In genomic region chr17:44827863-44828262, GRCh38 we compare ENCODE assay signal across 10 cellular contexts. TPM values are rescaled to one million over a fixed set of nuclear protein-coding genes. Genes with fewer than 3 reads are reported as not detected.
DNase-seq lines count a peak whose midpoint lies in the region; TF ChIP-seq lines count a peak whose summit lies in the region.
"Had no signal": no experiment of that assay in that cellular context is flagged by ENCODE, and none has a peak within 500 bp of the region (broad histone marks: within the 10 kb centered on the region; RNA-seq: fewer than 3 reads in every experiment).

No MANE protein-coding gene starts in this region.

- no peak for TF ChIP-seq POLR2A in esophagus muscularis mucosa (IDR thresholded peaks at IDR 0.05; ENCODE audit: low read depth)

- H4K20me1 ChIP-seq in BLaER1: peaks cover 46% of the 10 kb centered on the region
- peaks cover 2% of the 10 kb centered on the region for H4K20me1 ChIP-seq in osteoblast (ENCODE audit: insufficient read depth, low read length)

- peak overlapping the region; percentile 84 for H3K4me3 ChIP-seq in BLaER1
- H3K4me3 ChIP-seq in MG63: peak overlapping the region; percentile 80
- H3K4me3 ChIP-seq in esophagus muscularis mucosa: peak overlapping the region; percentile 81 to 86 (median 82)
- H3K4me3 ChIP-seq in osteoblast (ENCODE audit: insufficient read depth, low read length): peak overlapping the region; percentile 85
- H3K4me3 ChIP-seq in mesendoderm (ENCODE audit: low read length): no peak overlapping the region

- no peak for TF ChIP-seq CTCF in esophagus muscularis mucosa (IDR thresholded peaks at IDR 0.05)
- no peak for TF ChIP-seq CTCF in osteoblast (IDR thresholded peaks at IDR 0.05; ENCODE audit: extremely low read depth, low read depth, low read length)

- H3K79me1 ChIP-seq in mesendoderm (ENCODE audit: low read length): no peaks in the 10 kb centered on the region

- H3K27me3 ChIP-seq in BLaER1 (peaks cover 52% of the 10 kb centered on the region), MG63 (no peaks in the 10 kb centered on the region), esophagus muscularis mucosa (peaks cover 0 to 51% (median 2%) of the 10 kb centered on the region in 4 donors), osteoblast (ENCODE audit: insufficient read depth, low read length) (no peaks in the 10 kb centered on the region), mesendoderm (ENCODE audit: insufficient read depth, low read length, poor library complexity) (no peaks in the 10 kb centered on the region)

- no peak overlapping the region for H4K5ac ChIP-seq in mesendoderm (ENCODE audit: low read length)

- H3K27ac ChIP-seq in BLaER1 (peak overlapping the region; percentile 93), esophagus muscularis mucosa (replicated peaks in 1 of 4) (peak overlapping the region; percentile 89 to 95 (median 94)), osteoblast (ENCODE audit: low read depth, low read length) (peak overlapping the region; percentile 49), mesendoderm (ENCODE audit: low read depth, low read length) (no peak overlapping the region)

- peaks cover 18% of the 10 kb centered on the region for H3K36me3 ChIP-seq in BLaER1
- peaks cover 16% of the 10 kb centered on the region for H3K36me3 ChIP-seq in MG63
- no peaks in the 10 kb centered on the region for H3K36me3 ChIP-seq in esophagus muscularis mucosa
- H3K36me3 ChIP-seq in osteoblast (ENCODE audit: insufficient read depth, low read length): no peaks in the 10 kb centered on the region
- no peaks in the 10 kb centered on the region for H3K36me3 ChIP-seq in mesendoderm (ENCODE audit: control insufficient read depth, insufficient read depth, low read length)

- H2AFZ ChIP-seq in osteoblast (ENCODE audit: low read length): no peak overlapping the region

- H2BK15ac ChIP-seq in mesendoderm (replicated peaks; ENCODE audit: low read depth): no peak overlapping the region

- H3K9ac ChIP-seq in BLaER1: peak overlapping the region; percentile 90
- no peak overlapping the region for H3K9ac ChIP-seq in mesendoderm (ENCODE audit: low read length)

- no peak overlapping the region for H3K23ac ChIP-seq in mesendoderm (ENCODE audit: low read length)

- TF ChIP-seq EP300 in esophagus muscularis mucosa (IDR thresholded peaks at IDR 0.05): no peak

- no peak overlapping the region for H3K56ac ChIP-seq in mesendoderm (ENCODE audit: low read length)

- H3K9me3 ChIP-seq in BLaER1: no peaks in the 10 kb centered on the region
- no peaks in the 10 kb centered on the region; the same call in 1 of the 2 replicates for H3K9me3 ChIP-seq in MG63
- H3K9me3 ChIP-seq in esophagus muscularis mucosa: no peaks in the 10 kb centered on the region
- no peaks in the 10 kb centered on the region for H3K9me3 ChIP-seq in osteoblast (ENCODE audit: low read depth, low read length)

- no peak overlapping the region for H2AK5ac ChIP-seq in mesendoderm (ENCODE audit: low read length)

- H3K18ac ChIP-seq in mesendoderm (ENCODE audit: low read length): no peak overlapping the region

- H2BK120ac ChIP-seq in mesendoderm (ENCODE audit: low read depth, low read length): no peak overlapping the region

- no peak overlapping the region for H2BK5ac ChIP-seq in mesendoderm (ENCODE audit: low read length)

- peaks cover 51% of the 10 kb centered on the region for H3K4me1 ChIP-seq in BLaER1
- H3K4me1 ChIP-seq in esophagus muscularis mucosa: peaks cover 15 to 55% (median 46%) of the 10 kb centered on the region in 4 donors
- peaks cover 21% of the 10 kb centered on the region for H3K4me1 ChIP-seq in osteoblast (ENCODE audit: insufficient read depth, low read length)
- H3K4me1 ChIP-seq in mesendoderm (ENCODE audit: control insufficient read depth, low read depth, low read length): peaks cover 3% of the 10 kb centered on the region

- H4K8ac ChIP-seq in mesendoderm (ENCODE audit: low read depth, low read length): no peak overlapping the region

- no peak overlapping the region for H3K4ac ChIP-seq in mesendoderm (ENCODE audit: low read depth, low read length)

- intact Hi-C loops in esophagus muscularis mucosa (cut with DNase I): no loop called here

- no peak for DNase-seq in MG63
- no peak for DNase-seq in esophagus muscularis mucosa (ENCODE audit: extremely low spot score)
- no peak for DNase-seq in osteoblast (ENCODE audit: insufficient read length, low spot score, missing footprints)
- no peak for DNase-seq in middle frontal gyrus (ENCODE audit: extremely low spot score, low spot score)
- no peak for DNase-seq in RPMI8226
- DNase-seq in mesendoderm: no peak
- no peak for DNase-seq in NCI-H1930 (lab: John Stamatoyannopoulos, UW)
- DNase-seq: NCI-H226, T-helper 1 cell had no signal

- H3K4me2 ChIP-seq in BLaER1 (peak overlapping the region; percentile 83), osteoblast (ENCODE audit: insufficient read depth, low read length) (peak overlapping the region; percentile 88), mesendoderm (ENCODE audit: low read length) (no peak overlapping the region)

- WGBS in esophagus muscularis mucosa: 30% methylated on average over 1 of the region's 1 CpG
- WGBS in mesendoderm (ENCODE audit: extremely low coverage, insufficient coverage, low lambda C conversion rate): no CpG with 5 or more reads among the region's 1 CpG

- H3K79me2 ChIP-seq in osteoblast (ENCODE audit: insufficient read depth, low read length) (peaks cover 63% of the 10 kb centered on the region), mesendoderm (ENCODE audit: control insufficient read depth, insufficient read depth, low read length) (peaks cover 53% of the 10 kb centered on the region)

RNA-seq across cellular contexts. Expression of gene GJC1, which starts 2.2 kb away (rescaled TPM):
- 15.4 and 60.0 TPM in 2 replicates for total RNA-seq in MG63 (2014; rRNA removed; shearing (Covaris generic); ENCODE audit: low replicate concordance)
- 10 to 100 TPM; 26.5 to 61.9 (median 37.4) TPM for total RNA-seq in esophagus muscularis mucosa
- total RNA-seq in osteoblast: 10.3 and 10.5 TPM in 2 replicates
- polyA plus RNA-seq in mesendoderm (2013, experiment 1 of 2): 35.4 TPM
- polyA plus RNA-seq in mesendoderm (2013, experiment 2 of 2): 36.0 TPM

RNA-seq across cellular contexts. Expression of gene HIGD1B, which starts 19.8 kb away (rescaled TPM):
- total RNA-seq in MG63 (2014; rRNA removed; shearing (Covaris generic); ENCODE audit: low replicate concordance): not detected in 2 replicates
- 1 to 10 TPM; 3.3 to 7.4 (median 4.9) TPM for total RNA-seq in esophagus muscularis mucosa
- not detected in 2 replicates for total RNA-seq in osteoblast
- not detected for polyA plus RNA-seq in mesendoderm (2013, experiment 1 of 2)
- polyA plus RNA-seq in mesendoderm (2013, experiment 2 of 2): not detected
